ENCODE assay signal across 8 cellular contexts in the genomic region with DNA sequence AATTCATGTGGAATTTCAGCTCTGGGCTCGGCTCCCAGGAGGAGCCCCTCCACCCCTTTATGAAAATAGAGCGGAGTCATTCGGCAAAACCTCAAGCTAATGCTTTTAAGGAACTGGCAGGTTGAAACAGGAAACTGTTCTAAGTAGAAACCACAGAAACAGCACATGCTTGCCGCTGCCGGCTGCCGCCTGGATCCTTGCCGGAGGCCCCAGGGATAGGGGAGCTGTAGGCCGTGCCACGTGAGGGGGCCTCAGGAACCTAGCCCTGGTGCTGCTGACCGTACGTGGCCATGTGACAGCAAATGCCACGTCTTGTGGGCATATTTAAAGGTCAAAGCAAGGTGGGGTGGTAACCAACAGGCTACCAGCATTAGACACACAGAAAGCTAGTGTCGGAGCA.
DNase-seq lines count a peak whose midpoint lies in the region; ATAC-seq and TF ChIP-seq lines count a peak whose summit lies in the region.

No MANE protein-coding gene starts in this region.

- DNase-seq in GM10266 (ENCODE audit: extremely low spot score) (peak; percentile 21), LHCN-M2 (ENCODE audit: low read depth) (peak; percentile 92), activated T-cell treated with anti-CD3 and anti-CD28 coated beads for 4 hours (peak; percentile 6), germinal center (ENCODE audit: low spot score) (peak; percentile 24), sigmoid colon (peak; percentile 85), NCI-H526 (lab: John Stamatoyannopoulos, UW) (no peak)
- no peak for DNase-seq in effector CD8-positive, alpha-beta T cell (lab: John Stamatoyannopoulos, UW)

- peaks cover 0 to 10% (median 4%) of the 10 kb centered on the region in 4 donors for H3K4me1 ChIP-seq in sigmoid colon

- H3K9me3 ChIP-seq in sigmoid colon: no peaks in the 10 kb centered on the region

- 31 to 67% methylated on average over 13 of the region's 13 CpGs for WGBS in sigmoid colon, 2 donors

- H3K4me3 ChIP-seq in sigmoid colon: no peak overlapping the region

- no peak for ATAC-seq in GM19452 (IDR thresholded peaks at IDR 0.05; ENCODE audit: unreplicated experiment)

- intact Hi-C loops in sigmoid colon (cut with DNase I): no loop called here

- no peaks in the 10 kb centered on the region for H3K27me3 ChIP-seq in sigmoid colon

- TF ChIP-seq CTCF in GM10266 (IDR thresholded peaks at IDR 0.05; ENCODE audit: control insufficient read depth, insufficient read depth, low read depth, missing control alignments): no peak
- no peak for TF ChIP-seq CTCF in sigmoid colon (IDR thresholded peaks at IDR 0.05)

- no peak for TF ChIP-seq POLR2A in sigmoid colon (IDR thresholded peaks at IDR 0.05)

- TF ChIP-seq EP300 in sigmoid colon (IDR thresholded peaks at IDR 0.05): no peak

- peak overlapping the region; percentile 14 to 49 (median 40) for H3K27ac ChIP-seq in sigmoid colon

- H3K36me3 ChIP-seq in sigmoid colon: no peaks in the 10 kb centered on the region

Comparison
In these comparisons a context has a peak if more than half of its experiments do, and no peak if none do; other contexts are left out.
1. DNase-seq: peak in GM10266 (single experiment), LHCN-M2 (single experiment), activated T-cell treated with anti-CD3 and anti-CD28 coated beads for 4 hours (single experiment), germinal center (single experiment) and sigmoid colon (single experiment); none in NCI-H526 (0 of 2) and effector CD8-positive, alpha-beta T cell (single experiment).